Comparison of ENCODE assay signal across 23 cellular contexts in genomic region chr3:83863380-83863779, GRCh38.
"Had no signal": no experiment of that assay in that cellular context is flagged by ENCODE, and none has a peak within 500 bp of the region (broad histone marks: within the 10 kb centered on the region; RNA-seq: fewer than 3 reads in every experiment).

No MANE protein-coding gene starts in this region.

- H3K27me3 ChIP-seq: Peyer's patch, SJCRH30 had no signal

- ATAC-seq: Right ventricle myocardium inferior, SK-N-SH treated with all-trans-retinoic acid at 6 μM for 48 hours had no signal

- DNase-seq: KBM-7; NCI-H1092; NCI-H1105 treated with DMSO at 0.1 percent for 48 hours; NCI-H1417 treated with DMSO at 0.1 percent for 48 hours; NCI-H146; NCI-H1694 treated with DMSO at 0.1 percent for 48 hours; NCI-H1930; NCI-H2081; NCI-H2107; NCI-H2227 treated with DMSO at 0.1 percent for 48 hours; NCI-H446; NCI-H510A; NCI-H524 treated with DMSO at 0.1 percent for 48 hours; NCI-H69; NCI-H774; NK-92 treated with Interleukin-12 subunit alpha and Interleukin-12 subunit beta, amount 100 ng/mL, for 24 hours; OCI-M1; PC-9; Peyer's patch; SHP77 treated with DMSO at 0.1 percent for 48 hours; SJCRH30 had no signal

- H3K4me3 ChIP-seq: PC-9, Peyer's patch, SJCRH30 had no signal

- H3K4me2 ChIP-seq: PC-9 had no signal

- H3K9me3 ChIP-seq: Peyer's patch, SJCRH30 had no signal

- H3K27ac ChIP-seq: PC-9, Peyer's patch, SJCRH30 had no signal

- H3K4me1 ChIP-seq: Peyer's patch, SJCRH30 had no signal

- H3K36me3 ChIP-seq: Peyer's patch, SJCRH30 had no signal

- H2AFZ ChIP-seq: PC-9 had no signal
